Comparison of ENCODE assay signal across 20 cellular contexts in the genomic region with DNA sequence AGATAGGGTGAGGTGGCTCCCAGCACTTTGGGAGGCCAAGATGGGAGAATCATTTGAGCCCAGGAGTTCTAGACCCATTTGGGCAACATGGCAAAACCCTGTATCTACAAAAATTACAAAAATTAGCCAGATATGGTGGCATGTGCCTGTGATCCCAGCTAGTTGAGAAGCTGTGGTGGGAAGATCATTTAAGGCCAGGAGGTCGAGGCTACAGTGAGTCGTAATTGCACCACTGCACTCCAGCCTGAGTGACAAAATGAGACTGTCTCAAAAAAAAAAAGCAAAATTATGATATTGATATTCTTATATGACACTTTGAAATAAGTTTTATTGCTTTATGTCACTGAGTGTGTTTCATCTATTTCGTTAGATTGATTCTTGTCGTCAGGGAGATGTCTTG. TPM values are rescaled to one million over a fixed set of nuclear protein-coding genes. Genes with fewer than 3 reads are reported as not detected.
DNase-seq lines count a peak whose midpoint lies in the region; FAIRE-seq and TF ChIP-seq lines count a peak whose summit lies in the region.
"Had no signal": no experiment of that assay in that cellular context is flagged by ENCODE, and none has a peak within 500 bp of the region (broad histone marks: within the 10 kb centered on the region; RNA-seq: fewer than 3 reads in every experiment).

No MANE protein-coding gene starts in this region.

- peak; percentile 26 for DNase-seq in AG10803 (ENCODE audit: low read depth)
- peak; percentile 12 for DNase-seq in HT1080 (ENCODE audit: low read depth)
- no peak for DNase-seq in RCC 7860 (ENCODE audit: low spot score)
- DNase-seq in foreskin fibroblast: peak; percentile 22 to 50
- DNase-seq in NK-92 treated with Interleukin-12 subunit alpha and Interleukin-12 subunit beta, amount 100 ng/mL, for 24 hours (lab: John Stamatoyannopoulos, UW): no peak
- no peak for DNase-seq in AML-193 (lab: John Stamatoyannopoulos, UW)
- DNase-seq in SHP77 treated with DMSO at 0.1 percent for 48 hours (lab: John Stamatoyannopoulos, UW): no peak
- DNase-seq in NCI-H345 (lab: John Stamatoyannopoulos, UW): no peak
- DNase-seq: 8988T, DND-41, GF-D8, Kasumi-1, NCI-H1436 treated with DMSO at 0.1 percent for 48 hours, NCI-H2029 treated with DMSO at 0.1 percent for 48 hours, NCI-H524, SW 1271 had no signal

- TF ChIP-seq CTCF in AG10803 (conservative IDR thresholded peaks at IDR 0.05; ENCODE audit: low read length) (no peak), foreskin fibroblast (IDR thresholded peaks at IDR 0.05; ENCODE audit: low read depth, low read length) (no peak)

- peak; percentile 10 for FAIRE-seq in RCC 7860 (lab: Jason Lieb, UNC)
- FAIRE-seq: GM12891, GM18507 had no signal

- H3K4me3 ChIP-seq in AG10803 (ENCODE audit: low read length) (no peak overlapping the region), foreskin fibroblast (ENCODE audit: low read depth in 1 of 2, low read length in 2 of 2) (no peak overlapping the region)
- H3K4me3 ChIP-seq: BLaER1 treated with 17β-estradiol and CSF1 and Interleukin-3, amounts not matched to agents 10 nM and 100 nM; SJSA1 had no signal

RNA-seq across cellular contexts. Expression of gene ACADM, which starts 7.4 kb away (rescaled TPM):
- total RNA-seq in HT1080 (2014; rRNA removed; shearing (Covaris generic)): 45.1 and 45.4 TPM in 2 replicates
- 43.2 and 48.5 TPM in 2 replicates for polyA plus RNA-seq in HT1080 (2015; cell fraction: cytosol; rRNA removed)
- 53.7 and 60.1 TPM in 2 replicates for polyA plus RNA-seq in HT1080 (2015; cell fraction: nucleus; rRNA removed)

RNA-seq across cellular contexts. Expression of gene RABGGTB, which starts 54.2 kb away (rescaled TPM):
- total RNA-seq in HT1080 (2014; rRNA removed; shearing (Covaris generic)): 135 and 136 TPM in 2 replicates
- 169 and 173 TPM in 2 replicates for polyA plus RNA-seq in HT1080 (2015; cell fraction: cytosol; rRNA removed)
- polyA plus RNA-seq in HT1080 (2015; cell fraction: nucleus; rRNA removed): 623 and 723 TPM in 2 replicates

Comparison
In these comparisons a context has a peak if more than half of its experiments do, and no peak if none do; other contexts are left out.
1. DNase-seq: peak in AG10803 (single experiment), HT1080 (single experiment) and foreskin fibroblast (2 of 2); none in RCC 7860 (single experiment), NK-92 treated with Interleukin-12 subunit alpha and Interleukin-12 subunit beta, amount 100 ng/mL, for 24 hours (single experiment), AML-193 (0 of 2), SHP77 treated with DMSO at 0.1 percent for 48 hours (single experiment) and NCI-H345 (single experiment).